In the genomic region with DNA sequence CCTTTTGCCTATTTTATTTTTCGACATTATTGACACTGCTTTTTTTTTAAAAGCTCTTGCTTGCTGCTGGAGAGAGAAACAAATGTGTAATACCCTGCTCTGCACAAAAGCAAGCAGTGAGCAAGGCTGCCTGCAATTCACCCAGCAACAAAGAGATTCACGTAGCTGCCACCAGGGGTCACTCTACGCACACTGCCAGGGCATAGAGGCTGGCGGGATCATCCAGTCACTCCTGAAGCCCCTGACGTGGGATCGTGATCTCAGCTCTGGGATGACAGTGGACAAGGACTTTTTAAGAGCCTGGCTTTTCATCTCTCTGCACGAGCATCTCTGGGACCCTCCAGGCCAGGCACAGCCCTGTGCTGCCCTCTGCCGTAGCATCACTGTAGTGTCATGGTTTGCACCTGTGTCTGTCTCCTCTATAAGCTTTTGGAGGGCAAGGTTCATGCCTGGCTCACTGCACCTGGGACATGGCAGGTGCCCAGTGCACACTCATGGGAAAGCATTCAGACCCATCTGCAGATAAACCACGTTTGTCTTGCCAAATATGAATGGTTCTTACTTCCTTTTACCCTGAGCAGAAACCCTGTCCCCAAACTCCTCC, we compare ENCODE assay signal across 9 cellular contexts. TPM values are rescaled to one million over a fixed set of nuclear protein-coding genes. Genes with fewer than 3 reads are reported as not detected.
A peak's percentile ranks its signal among the peaks of the same experiment; 100 is the strongest.
DNase-seq lines count a peak whose midpoint lies in the region; ATAC-seq and TF ChIP-seq lines count a peak whose summit lies in the region.
"Had no signal": no experiment of that assay in that cellular context is flagged by ENCODE, and none has a peak within 500 bp of the region (broad histone marks: within the 10 kb centered on the region; RNA-seq: fewer than 3 reads in every experiment).

No MANE protein-coding gene starts in this region.

- H2AFZ ChIP-seq in neuronal stem cell (ENCODE audit: low read length): no peak overlapping the region

- no peak overlapping the region for H3K4ac ChIP-seq in neuronal stem cell (ENCODE audit: low read length)

- no peak overlapping the region for H3K23ac ChIP-seq in neuronal stem cell (ENCODE audit: low read depth, low read length, poor library complexity)

- H3K79me1 ChIP-seq in neuronal stem cell (ENCODE audit: low read depth, low read length): no peaks in the 10 kb centered on the region

- H2BK15ac ChIP-seq in neuronal stem cell (ENCODE audit: low read length): no peak overlapping the region

- no peak overlapping the region for H2BK12ac ChIP-seq in neuronal stem cell (ENCODE audit: low read length)

- TF ChIP-seq POLR2A in upper lobe of left lung (IDR thresholded peaks at IDR 0.05): no peak

- peak; percentile 37 for DNase-seq in NCI-H82 treated with DMSO at 0.1 percent for 48 hours (lab: John Stamatoyannopoulos, UW; ENCODE audit: unreplicated experiment)
- peak; percentile 31 for DNase-seq in activated T-cell treated with anti-CD3 and anti-CD28 coated beads, Interleukin-2, amount 50 U/mL, for 1 hour
- peak; percentile 32 for DNase-seq in fibroblast of the conjunctiva (ENCODE audit: low read depth)
- peak; percentile 84 for DNase-seq in neuronal stem cell (ENCODE audit: low spot score)
- DNase-seq in upper lobe of left lung: peak in 1 of 2 donors; percentile 43

- H3K9me3 ChIP-seq in neuronal stem cell (replicated peaks in 1 of 2; ENCODE audit: control insufficient read depth in 2 of 2, insufficient read depth in 1 of 2, low read depth in 1 of 2, low read length in 2 of 2) (no peaks in the 10 kb centered on the region), upper lobe of left lung (no peaks in the 10 kb centered on the region)

- H3K9ac ChIP-seq in neuronal stem cell (ENCODE audit: low read depth, low read length, poor library complexity): no peak overlapping the region

- no peak overlapping the region for H2BK120ac ChIP-seq in neuronal stem cell (ENCODE audit: low read depth, low read length)

- H4K91ac ChIP-seq in neuronal stem cell (ENCODE audit: low read depth, low read length, poor library complexity): no peak overlapping the region

- H3K14ac ChIP-seq in neuronal stem cell (ENCODE audit: low read length): no peak overlapping the region

- no peaks in the 10 kb centered on the region for H3K36me3 ChIP-seq in neuronal stem cell (replicated peaks in 1 of 2; ENCODE audit: control insufficient read depth in 2 of 2, insufficient read depth in 2 of 2, low read length in 2 of 2)
- no peaks in the 10 kb centered on the region for H3K36me3 ChIP-seq in upper lobe of left lung

- no peak overlapping the region for H3K4me3 ChIP-seq in neuronal stem cell (ENCODE audit: low read length in 2 of 2)
- no peak overlapping the region for H3K4me3 ChIP-seq in upper lobe of left lung
- H3K4me3 ChIP-seq: SK-N-MC had no signal

- H3K27ac ChIP-seq in C4-2B: no peak overlapping the region
- no peak overlapping the region for H3K27ac ChIP-seq in neuronal stem cell (replicated peaks; ENCODE audit: low read length)
- H3K27ac ChIP-seq in upper lobe of left lung: no peak overlapping the region
- H3K27ac ChIP-seq: SK-N-MC had no signal

- ATAC-seq in GM18873 (IDR thresholded peaks at IDR 0.05; ENCODE audit: low FRiP score, unreplicated experiment) (peak; percentile 52), HG03460 (IDR thresholded peaks at IDR 0.05; ENCODE audit: unreplicated experiment) (peak; percentile 56), upper lobe of left lung (ENCODE audit: low FRiP score in 2 of 2) (peak; percentile 47 to 78)

- H4K8ac ChIP-seq in neuronal stem cell (ENCODE audit: low read depth, low read length): no peak overlapping the region

- no CpG with 5 or more reads among the region's 9 CpGs for WGBS in neuronal stem cell (ENCODE audit: extremely low coverage in 2 of 2, insufficient read length in 2 of 2, insufficient replicate concordance in 1 of 2), 2 donors
- WGBS in upper lobe of left lung, 2 donors: 0 to 6% methylated on average over 8 to 9 of the region's 9 CpGs

- H3K4me1 ChIP-seq in neuronal stem cell (ENCODE audit: control insufficient read depth in 2 of 2, insufficient read depth in 1 of 2, low read depth in 1 of 2, low read length in 2 of 2) (peaks cover 0 to 2% of the 10 kb centered on the region in 2 donors), upper lobe of left lung (no peaks in the 10 kb centered on the region)

- no peak overlapping the region for H2AK5ac ChIP-seq in neuronal stem cell (ENCODE audit: low read depth, low read length)

- TF ChIP-seq CTCF in C4-2B (conservative IDR thresholded peaks at IDR 0.05) (peak; percentile 97), upper lobe of left lung (IDR thresholded peaks at IDR 0.05) (peak; percentile 58 to 85 (median 72))

- TF ChIP-seq EP300 in upper lobe of left lung (IDR thresholded peaks at IDR 0.05): no peak

- H2BK5ac ChIP-seq in neuronal stem cell (ENCODE audit: low read length): no peak overlapping the region

- H3K4me2 ChIP-seq in neuronal stem cell (ENCODE audit: insufficient read depth, low read length, poor library complexity, severe bottlenecking): no peak overlapping the region

- H3K27me3 ChIP-seq in neuronal stem cell (ENCODE audit: control insufficient read depth in 3 of 3, insufficient read depth in 3 of 3, low read depth in 1 of 3, low read length in 3 of 3): peaks cover 0 to 9% (median 1%) of the 10 kb centered on the region in 3 experiments
- no peaks in the 10 kb centered on the region for H3K27me3 ChIP-seq in upper lobe of left lung

- H3K18ac ChIP-seq in neuronal stem cell (ENCODE audit: low read length): no peak overlapping the region

RNA-seq across cellular contexts. Expression of gene C4orf50, which starts 19.8 kb away (rescaled TPM):
- 0.01 TPM for polyA plus RNA-seq in neuronal stem cell (2013, experiment 1 of 2)
- polyA plus RNA-seq in neuronal stem cell (2013, experiment 2 of 2): 0.01 TPM
- 1 to 10 TPM in 2 of 6 donors, under 1 TPM in 4; 0.03 to 1.3 (median 0.65) TPM for total RNA-seq in upper lobe of left lung
